Comparison of ENCODE assay signal across 26 cellular contexts in the genomic region with DNA sequence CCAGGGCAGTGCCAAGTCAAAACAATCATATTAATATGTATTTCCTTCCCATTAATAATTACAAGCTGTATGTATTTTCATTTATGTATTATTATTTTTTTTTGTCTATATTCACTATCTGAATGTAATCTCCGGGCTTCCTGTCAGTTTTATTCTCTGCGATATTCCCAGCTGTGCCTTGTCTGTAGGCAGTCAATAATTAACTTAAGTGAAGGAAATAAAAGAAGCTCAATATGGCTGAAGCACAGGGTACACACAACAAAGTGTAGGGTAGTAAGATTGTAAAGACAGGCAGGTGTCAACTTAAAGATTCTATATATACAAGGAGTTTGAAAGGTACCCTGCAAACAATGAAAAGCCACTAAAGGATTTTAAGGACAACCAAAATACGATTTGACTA.
"Had no signal": no experiment of that assay in that cellular context is flagged by ENCODE, and none has a peak within 500 bp of the region (broad histone marks: within the 10 kb centered on the region; RNA-seq: fewer than 3 reads in every experiment).

No MANE protein-coding gene starts in this region.

- ATAC-seq: activated T-cell treated with anti-CD3 and anti-CD28 coated beads, Interleukin-2, amount 50 U/mL, for 4 hours; effector memory CD8-positive, alpha-beta T cell; gastroesophageal sphincter; left lung; lower lobe of right lung; right cardiac atrium had no signal

- H3K27me3 ChIP-seq: brain microvascular endothelial cell, gastroesophageal sphincter, left lung, spleen had no signal

- H3K9me3 ChIP-seq: gastroesophageal sphincter, left lung, lower lobe of right lung, spleen, thoracic aorta had no signal

- H3K27me3 Mint-ChIP-seq: activated CD4-positive, alpha-beta memory T cell treated with anti-CD3 and anti-CD28 coated beads, Interleukin-2, amount 10 ng/mL, durations not matched to agents 7 days and 5 days; activated CD4-positive, alpha-beta T cell treated with anti-CD3 and anti-CD28 coated beads, Interleukin-2, amount 10 ng/mL, durations not matched to agents 7 days and 5 days; activated naive CD8-positive, alpha-beta T cell treated with anti-CD3 and anti-CD28 coated beads, Interleukin-2, amount 10 ng/mL, durations not matched to agents 7 days and 5 days; effector memory CD8-positive, alpha-beta T cell; stimulated activated naive CD8-positive, alpha-beta T cell treated with anti-CD3 and anti-CD28 coated beads, Interleukin-15, Interleukin-2, amounts not matched to agents 100 ng/mL and 50 ng/mL, for 24 hours had no signal

- H3K27ac Mint-ChIP-seq: activated CD4-positive, alpha-beta memory T cell treated with anti-CD3 and anti-CD28 coated beads, Interleukin-2, amount 10 ng/mL, durations not matched to agents 7 days and 5 days; activated CD4-positive, alpha-beta T cell treated with anti-CD3 and anti-CD28 coated beads, Interleukin-2, amount 10 ng/mL, durations not matched to agents 7 days and 5 days; activated naive CD4-positive, alpha-beta T cell treated with anti-CD3 and anti-CD28 coated beads for 36 hours; activated naive CD8-positive, alpha-beta T cell treated with anti-CD3 and anti-CD28 coated beads, Interleukin-2, amount 10 ng/mL, durations not matched to agents 7 days and 5 days; stimulated activated naive CD8-positive, alpha-beta T cell treated with anti-CD3 and anti-CD28 coated beads, Interleukin-15, Interleukin-2, amounts not matched to agents 100 ng/mL and 50 ng/mL, for 24 hours had no signal

- H3K4me3 Mint-ChIP-seq: activated CD4-positive, alpha-beta memory T cell treated with anti-CD3 and anti-CD28 coated beads, Interleukin-2, amount 10 ng/mL, durations not matched to agents 7 days and 5 days; activated CD4-positive, alpha-beta T cell treated with anti-CD3 and anti-CD28 coated beads, Interleukin-2, amount 10 ng/mL, durations not matched to agents 7 days and 5 days; activated naive CD4-positive, alpha-beta T cell treated with anti-CD3 and anti-CD28 coated beads for 36 hours; activated naive CD8-positive, alpha-beta T cell treated with anti-CD3 and anti-CD28 coated beads, Interleukin-2, amount 10 ng/mL, durations not matched to agents 7 days and 5 days; activated T-cell treated with anti-CD3 and anti-CD28 coated beads, Interleukin-2, amount 50 U/mL, for 4 hours; effector memory CD8-positive, alpha-beta T cell; immature natural killer cell; neural crest cell; stimulated activated naive CD8-positive, alpha-beta T cell treated with anti-CD3 and anti-CD28 coated beads, Interleukin-15, Interleukin-2, amounts not matched to agents 100 ng/mL and 50 ng/mL, for 24 hours had no signal

- H3K27ac ChIP-seq: brain microvascular endothelial cell, gastroesophageal sphincter, left lung, lower lobe of right lung, spleen, thoracic aorta had no signal

- H3K4me1 ChIP-seq: left lung, lower lobe of right lung, spleen had no signal

- H3K4me3 ChIP-seq: gastroesophageal sphincter, left lung, lower lobe of right lung, spleen, thoracic aorta had no signal

- DNase-seq: activated CD4-positive, alpha-beta memory T cell treated with anti-CD3 and anti-CD28 coated beads, Interleukin-2, amount 10 ng/mL, durations not matched to agents 7 days and 5 days; activated CD4-positive, alpha-beta T cell treated with anti-CD3 and anti-CD28 coated beads for 1 hour; activated CD4-positive, alpha-beta T cell treated with anti-CD3 and anti-CD28 coated beads, Interleukin-2, amount 10 ng/mL, durations not matched to agents 7 days and 5 days; activated CD8-positive, alpha-beta memory T cell treated with anti-CD3 and anti-CD28 coated beads, Interleukin-2, amount 50 U/mL, for 48 hours; activated naive CD4-positive, alpha-beta T cell treated with anti-CD3 and anti-CD28 coated beads for 36 hours; activated naive CD8-positive, alpha-beta T cell treated with anti-CD3 and anti-CD28 coated beads, Interleukin-2, amount 10 ng/mL, durations not matched to agents 7 days and 5 days; activated T-cell treated with anti-CD3 and anti-CD28 coated beads, Interleukin-2, amount 50 U/mL, for 4 hours; amniotic stem cell; brain microvascular endothelial cell; cortex of kidney; effector memory CD8-positive, alpha-beta T cell; hypothalamus; immature natural killer cell; left lung; lower lobe of right lung; mesendoderm; occipital lobe; right cardiac atrium; spleen; stimulated activated CD4-positive, alpha-beta T cell treated with anti-CD3 and anti-CD28 coated beads, Interleukin-2, amount 100 ng/mL, for 48 hours; T-helper 2 cell; trophoblast cell had no signal

- H3K9me3 Mint-ChIP-seq: activated CD4-positive, alpha-beta memory T cell treated with anti-CD3 and anti-CD28 coated beads, Interleukin-2, amount 10 ng/mL, durations not matched to agents 7 days and 5 days; activated CD4-positive, alpha-beta T cell treated with anti-CD3 and anti-CD28 coated beads, Interleukin-2, amount 10 ng/mL, durations not matched to agents 7 days and 5 days; activated naive CD4-positive, alpha-beta T cell treated with anti-CD3 and anti-CD28 coated beads for 36 hours; activated naive CD8-positive, alpha-beta T cell treated with anti-CD3 and anti-CD28 coated beads, Interleukin-2, amount 10 ng/mL, durations not matched to agents 7 days and 5 days; activated T-cell treated with anti-CD3 and anti-CD28 coated beads, Interleukin-2, amount 50 U/mL, for 4 hours; effector memory CD8-positive, alpha-beta T cell; immature natural killer cell; neural crest cell; stimulated activated naive CD8-positive, alpha-beta T cell treated with anti-CD3 and anti-CD28 coated beads, Interleukin-15, Interleukin-2, amounts not matched to agents 100 ng/mL and 50 ng/mL, for 24 hours had no signal

- H3K4me1 Mint-ChIP-seq: activated CD4-positive, alpha-beta memory T cell treated with anti-CD3 and anti-CD28 coated beads, Interleukin-2, amount 10 ng/mL, durations not matched to agents 7 days and 5 days; activated CD4-positive, alpha-beta T cell treated with anti-CD3 and anti-CD28 coated beads, Interleukin-2, amount 10 ng/mL, durations not matched to agents 7 days and 5 days; activated naive CD8-positive, alpha-beta T cell treated with anti-CD3 and anti-CD28 coated beads, Interleukin-2, amount 10 ng/mL, durations not matched to agents 7 days and 5 days; neural crest cell had no signal
